Comparison of ENCODE assay signal across 1 cellular context in genomic region chr20:64214952-64215351, GRCh38.
TF ChIP-seq lines count a peak whose summit lies in the region.

No MANE protein-coding gene starts in this region.

TF ChIP-seq in WTC11, 78 proteins besides CTCF, POLR2A, EP300 and RAD21:
- TF ChIP-seq PREB (CRISPR knock-in tag; IDR thresholded peaks at IDR 0.05; ENCODE audit: borderline replicate concordance) (no peak), ZBTB21 (CRISPR knock-in tag; IDR thresholded peaks at IDR 0.05; ENCODE audit: borderline replicate concordance) (no peak), ZNF425 (CRISPR knock-in tag; conservative IDR thresholded peaks at IDR 0.05) (no peak), KAT7 (CRISPR knock-in tag; IDR thresholded peaks at IDR 0.05; ENCODE audit: borderline replicate concordance) (no peak), FOXP1 (CRISPR knock-in tag; IDR thresholded peaks at IDR 0.05; ENCODE audit: borderline replicate concordance) (no peak)
- TF ChIP-seq, protein P1, sequence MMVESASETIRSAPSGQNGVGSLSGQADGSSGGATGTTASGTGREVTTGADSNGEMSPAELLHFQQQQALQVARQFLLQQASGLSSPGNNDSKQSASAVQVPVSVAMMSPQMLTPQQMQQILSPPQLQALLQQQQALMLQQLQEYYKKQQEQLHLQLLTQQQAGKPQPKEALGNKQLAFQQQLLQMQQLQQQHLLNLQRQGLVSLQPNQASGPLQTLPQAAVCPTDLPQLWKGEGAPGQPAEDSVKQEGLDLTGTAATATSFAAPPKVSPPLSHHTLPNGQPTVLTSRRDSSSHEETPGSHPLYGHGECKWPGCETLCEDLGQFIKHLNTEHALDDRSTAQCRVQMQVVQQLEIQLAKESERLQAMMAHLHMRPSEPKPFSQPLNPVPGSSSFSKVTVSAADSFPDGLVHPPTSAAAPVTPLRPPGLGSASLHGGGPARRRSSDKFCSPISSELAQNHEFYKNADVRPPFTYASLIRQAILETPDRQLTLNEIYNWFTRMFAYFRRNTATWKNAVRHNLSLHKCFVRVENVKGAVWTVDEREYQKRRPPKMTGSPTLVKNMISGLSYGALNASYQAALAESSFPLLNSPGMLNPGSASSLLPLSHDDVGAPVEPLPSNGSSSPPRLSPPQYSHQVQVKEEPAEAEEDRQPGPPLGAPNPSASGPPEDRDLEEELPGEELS (CRISPR knock-in tag; IDR thresholded peaks at IDR 0.05) = no peak
